Comparison of ENCODE assay signal across 10 cellular contexts in the genomic region with DNA sequence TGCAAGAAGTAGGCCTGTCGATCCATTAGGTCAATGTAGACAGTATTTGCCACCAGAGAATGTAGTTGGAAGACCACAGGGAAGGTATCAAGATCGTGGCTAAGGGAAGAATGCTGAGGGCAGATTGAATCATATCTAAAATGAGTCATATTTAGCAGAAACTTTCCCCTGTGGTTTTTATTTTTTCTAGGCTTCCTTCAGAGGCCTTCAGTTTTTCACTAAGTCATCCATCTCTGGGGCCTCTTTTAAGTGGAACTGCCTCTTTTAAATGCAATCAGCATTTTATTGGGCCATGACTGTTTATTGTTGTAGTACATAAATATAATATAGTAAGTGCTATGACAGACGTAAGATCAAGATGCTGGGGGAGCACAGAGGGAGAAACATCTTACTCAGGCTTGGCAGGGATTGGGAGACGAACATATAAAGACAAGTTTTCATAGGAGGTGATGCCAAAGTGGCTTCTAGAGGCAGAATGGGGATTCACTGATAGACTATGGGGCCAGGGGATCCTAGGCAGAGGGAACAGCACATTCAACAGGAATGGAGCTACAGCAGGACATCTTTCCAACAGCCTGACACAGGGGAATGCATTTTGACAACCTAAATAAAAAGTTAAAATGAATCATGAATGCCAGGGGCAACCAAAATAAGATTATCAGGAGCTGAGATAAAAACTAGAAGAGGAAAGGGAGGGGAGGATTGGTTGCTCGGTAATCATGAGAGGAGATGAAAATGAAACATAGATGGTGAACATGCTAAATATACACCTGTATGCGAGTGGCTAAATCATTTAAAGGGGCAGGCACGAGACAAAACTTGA. TPM values are rescaled to one million over a fixed set of nuclear protein-coding genes. Genes with fewer than 3 reads are reported as not detected.
DNase-seq lines count a peak whose midpoint lies in the region; ATAC-seq and TF ChIP-seq lines count a peak whose summit lies in the region.
"Had no signal": no experiment of that assay in that cellular context is flagged by ENCODE, and none has a peak within 500 bp of the region (broad histone marks: within the 10 kb centered on the region; RNA-seq: fewer than 3 reads in every experiment).

No MANE protein-coding gene starts in this region.

- ATAC-seq in activated CD8-positive, alpha-beta T cell treated with anti-CD3 and anti-CD28 coated beads for 36 hours, result peak; percentile 87
- no peak for ATAC-seq in activated CD8-positive, alpha-beta T cell treated with anti-CD3 and anti-CD28 coated beads, Interleukin-2, amount 10 ng/mL, durations not matched to agents 7 days and 5 days
- peak; percentile 76 for ATAC-seq in HG03175 (IDR thresholded peaks at IDR 0.05; ENCODE audit: unreplicated experiment)
- ATAC-seq in GM18861 (IDR thresholded peaks at IDR 0.05; ENCODE audit: unreplicated experiment), result no peak

- no peaks in the 10 kb centered on the region for H3K4me1 ChIP-seq in smooth muscle cell (ENCODE audit: low read depth)

- peak overlapping the region; percentile 80 for H3K27ac ChIP-seq in smooth muscle cell (ENCODE audit: low read depth)

- DNase-seq in activated CD8-positive, alpha-beta T cell treated with anti-CD3 and anti-CD28 coated beads for 36 hours, result peak; percentile 4
- DNase-seq in activated CD8-positive, alpha-beta T cell treated with anti-CD3 and anti-CD28 coated beads, Interleukin-2, amount 10 ng/mL, durations not matched to agents 7 days and 5 days, result no peak
- DNase-seq in activated T-helper 2 cell treated with anti-CD3 and anti-CD28 coated beads, Interferon-gamma antibody, Interleukin-2, Interleukin-4, amounts not matched to agents 10 μg/mL and 5 μg/mL and 100 μg/mL, durations not matched to agents 14 hours and 24 hours and 36 hours (ENCODE audit: low spot score), result no peak
- DNase-seq in smooth muscle cell (lab: John Stamatoyannopoulos, UW; ENCODE audit: unreplicated experiment) (no peak), NCI-H510A treated with DMSO at 0.1 percent for 48 hours (lab: John Stamatoyannopoulos, UW) (no peak)
- no peak for DNase-seq in activated effector memory CD4-positive, alpha-beta T cell treated with Interleukin-2 at 50 U/mL for 16 hours
- DNase-seq: CD4-positive, CD25-positive, alpha-beta regulatory T cell; natural killer cell had no signal

- peaks cover 15% of the 10 kb centered on the region for H3K4me1 Mint-ChIP-seq in activated CD8-positive, alpha-beta T cell treated with anti-CD3 and anti-CD28 coated beads for 36 hours (ENCODE audit: low read depth)
- H3K4me1 Mint-ChIP-seq in activated CD8-positive, alpha-beta T cell treated with anti-CD3 and anti-CD28 coated beads, Interleukin-2, amount 10 ng/mL, durations not matched to agents 7 days and 5 days (ENCODE audit: low read depth), result peaks cover 7% of the 10 kb centered on the region
- H3K4me1 Mint-ChIP-seq in activated T-helper 2 cell treated with anti-CD3 and anti-CD28 coated beads, Interferon-gamma antibody, Interleukin-2, Interleukin-4, amounts not matched to agents 10 μg/mL and 5 μg/mL and 100 μg/mL, durations not matched to agents 14 hours and 24 hours and 36 hours (ENCODE audit: low read depth), result peaks cover 13% of the 10 kb centered on the region
- H3K4me1 Mint-ChIP-seq: natural killer cell had no signal

- H3K36me3 Mint-ChIP-seq in activated CD8-positive, alpha-beta T cell treated with anti-CD3 and anti-CD28 coated beads for 36 hours (ENCODE audit: low read depth), result no peaks in the 10 kb centered on the region
- no peaks in the 10 kb centered on the region for H3K36me3 Mint-ChIP-seq in activated CD8-positive, alpha-beta T cell treated with anti-CD3 and anti-CD28 coated beads, Interleukin-2, amount 10 ng/mL, durations not matched to agents 7 days and 5 days (ENCODE audit: low read depth)
- no peaks in the 10 kb centered on the region for H3K36me3 Mint-ChIP-seq in activated T-helper 2 cell treated with anti-CD3 and anti-CD28 coated beads, Interferon-gamma antibody, Interleukin-2, Interleukin-4, amounts not matched to agents 10 μg/mL and 5 μg/mL and 100 μg/mL, durations not matched to agents 14 hours and 24 hours and 36 hours (ENCODE audit: low read depth)
- H3K36me3 Mint-ChIP-seq: CD4-positive, CD25-positive, alpha-beta regulatory T cell; natural killer cell had no signal

- no peak overlapping the region for H3K9ac ChIP-seq in smooth muscle cell (ENCODE audit: low read depth)

- peaks cover 4% of the 10 kb centered on the region for H3F3A ChIP-seq in smooth muscle cell (ENCODE audit: low read depth)

- H3K27ac Mint-ChIP-seq in activated CD8-positive, alpha-beta T cell treated with anti-CD3 and anti-CD28 coated beads for 36 hours, result peak overlapping the region; percentile 14
- no peak overlapping the region for H3K27ac Mint-ChIP-seq in activated CD8-positive, alpha-beta T cell treated with anti-CD3 and anti-CD28 coated beads, Interleukin-2, amount 10 ng/mL, durations not matched to agents 7 days and 5 days
- peak overlapping the region; percentile 8 for H3K27ac Mint-ChIP-seq in activated T-helper 2 cell treated with anti-CD3 and anti-CD28 coated beads, Interferon-gamma antibody, Interleukin-2, Interleukin-4, amounts not matched to agents 10 μg/mL and 5 μg/mL and 100 μg/mL, durations not matched to agents 14 hours and 24 hours and 36 hours
- H3K27ac Mint-ChIP-seq: CD4-positive, CD25-positive, alpha-beta regulatory T cell; natural killer cell had no signal

- H3K4me3 Mint-ChIP-seq in activated CD8-positive, alpha-beta T cell treated with anti-CD3 and anti-CD28 coated beads for 36 hours, result peak overlapping the region; percentile 11
- H3K4me3 Mint-ChIP-seq in activated CD8-positive, alpha-beta T cell treated with anti-CD3 and anti-CD28 coated beads, Interleukin-2, amount 10 ng/mL, durations not matched to agents 7 days and 5 days, result no peak overlapping the region
- H3K4me3 Mint-ChIP-seq in activated T-helper 2 cell treated with anti-CD3 and anti-CD28 coated beads, Interferon-gamma antibody, Interleukin-2, Interleukin-4, amounts not matched to agents 10 μg/mL and 5 μg/mL and 100 μg/mL, durations not matched to agents 14 hours and 24 hours and 36 hours (ENCODE audit: low read depth), result no peak overlapping the region
- H3K4me3 Mint-ChIP-seq: CD4-positive, CD25-positive, alpha-beta regulatory T cell; natural killer cell had no signal

- POLR2A ChIA-PET in activated CD8-positive, alpha-beta T cell treated with anti-CD3 and anti-CD28 coated beads for 36 hours (lab: Charles Lee), result no interaction called here
- POLR2A ChIA-PET in activated CD8-positive, alpha-beta T cell treated with anti-CD3 and anti-CD28 coated beads, Interleukin-2, amount 10 ng/mL, durations not matched to agents 7 days and 5 days (lab: Charles Lee), result no interaction called here

- no peak overlapping the region for H3K4me3 ChIP-seq in smooth muscle cell

- H4K20me1 ChIP-seq in smooth muscle cell (ENCODE audit: low read depth), result no peaks in the 10 kb centered on the region

- no peak for TF ChIP-seq CTCF in activated CD8-positive, alpha-beta T cell treated with anti-CD3 and anti-CD28 coated beads for 36 hours (IDR thresholded peaks at IDR 0.05)
- TF ChIP-seq CTCF in smooth muscle cell (IDR thresholded peaks at IDR 0.05; ENCODE audit: borderline replicate concordance, insufficient read depth, poor library complexity, severe bottlenecking), result no peak

- no peak overlapping the region for H2AFZ ChIP-seq in smooth muscle cell (ENCODE audit: low read depth)

- no peaks in the 10 kb centered on the region for H3K27me3 ChIP-seq in smooth muscle cell (ENCODE audit: low read depth)

- no peaks in the 10 kb centered on the region for H3K36me3 ChIP-seq in smooth muscle cell (ENCODE audit: low read depth)

- no peaks in the 10 kb centered on the region for H3K79me2 ChIP-seq in smooth muscle cell (ENCODE audit: low read depth)

- CTCF ChIA-PET in activated CD8-positive, alpha-beta T cell treated with anti-CD3 and anti-CD28 coated beads for 36 hours (lab: Charles Lee), result no interaction called here
- CTCF ChIA-PET in activated CD8-positive, alpha-beta T cell treated with anti-CD3 and anti-CD28 coated beads, Interleukin-2, amount 10 ng/mL, durations not matched to agents 7 days and 5 days (lab: Charles Lee), result no interaction called here

- no peaks in the 10 kb centered on the region for H3K9me3 Mint-ChIP-seq in activated CD8-positive, alpha-beta T cell treated with anti-CD3 and anti-CD28 coated beads for 36 hours
- no peaks in the 10 kb centered on the region for H3K9me3 Mint-ChIP-seq in activated CD8-positive, alpha-beta T cell treated with anti-CD3 and anti-CD28 coated beads, Interleukin-2, amount 10 ng/mL, durations not matched to agents 7 days and 5 days (ENCODE audit: insufficient read depth)
- H3K9me3 Mint-ChIP-seq in activated T-helper 2 cell treated with anti-CD3 and anti-CD28 coated beads, Interferon-gamma antibody, Interleukin-2, Interleukin-4, amounts not matched to agents 10 μg/mL and 5 μg/mL and 100 μg/mL, durations not matched to agents 14 hours and 24 hours and 36 hours, result no peaks in the 10 kb centered on the region
- H3K9me3 Mint-ChIP-seq: natural killer cell had no signal

- H3K4me2 ChIP-seq in smooth muscle cell, result peak overlapping the region; percentile 24

- 45% methylated on average over 7 of the region's 7 CpGs for WGBS in smooth muscle cell (ENCODE audit: low lambda C conversion rate)

- H3K9me3 ChIP-seq in smooth muscle cell (replicated peaks; ENCODE audit: low read depth), result no peaks in the 10 kb centered on the region

- intact Hi-C loops in activated CD8-positive, alpha-beta T cell treated with anti-CD3 and anti-CD28 coated beads for 36 hours (cut with micrococcal nuclease), result no loop called here
- intact Hi-C loops in activated T-helper 2 cell treated with anti-CD3 and anti-CD28 coated beads, Interferon-gamma antibody, Interleukin-2, Interleukin-4, amounts not matched to agents 10 μg/mL and 5 μg/mL and 100 μg/mL, durations not matched to agents 14 hours and 24 hours and 36 hours (cut with micrococcal nuclease), result loop anchor here (1.0 kb wide), 1 partner anchor 51 kb away; no protein-coding TSS in a partner anchor

- peaks cover 21% of the 10 kb centered on the region for H3K27me3 Mint-ChIP-seq in activated CD8-positive, alpha-beta T cell treated with anti-CD3 and anti-CD28 coated beads for 36 hours
- H3K27me3 Mint-ChIP-seq in activated CD8-positive, alpha-beta T cell treated with anti-CD3 and anti-CD28 coated beads, Interleukin-2, amount 10 ng/mL, durations not matched to agents 7 days and 5 days (ENCODE audit: low read depth), result peaks cover 8% of the 10 kb centered on the region
- H3K27me3 Mint-ChIP-seq in activated T-helper 2 cell treated with anti-CD3 and anti-CD28 coated beads, Interferon-gamma antibody, Interleukin-2, Interleukin-4, amounts not matched to agents 10 μg/mL and 5 μg/mL and 100 μg/mL, durations not matched to agents 14 hours and 24 hours and 36 hours (ENCODE audit: low read depth), result peaks cover 45% of the 10 kb centered on the region

RNA-seq across cellular contexts. Expression of a gene that starts 20.1 kb away (rescaled TPM):
- total RNA-seq in activated CD8-positive, alpha-beta T cell treated with anti-CD3 and anti-CD28 coated beads for 36 hours, result not detected
- total RNA-seq in activated CD8-positive, alpha-beta T cell treated with anti-CD3 and anti-CD28 coated beads, Interleukin-2, amount 10 ng/mL, durations not matched to agents 7 days and 5 days, result not detected
- total RNA-seq in activated T-helper 2 cell treated with anti-CD3 and anti-CD28 coated beads, Interferon-gamma antibody, Interleukin-2, Interleukin-4, amounts not matched to agents 10 μg/mL and 5 μg/mL and 100 μg/mL, durations not matched to agents 14 hours and 24 hours and 36 hours, result not detected in 2 replicates
- 1.7 TPM in 1 of 2 replicates, not detected in the other for total RNA-seq in smooth muscle cell
- not detected in 2 replicates for polyA plus RNA-seq in smooth muscle cell
- total RNA-seq: CD4-positive, CD25-positive, alpha-beta regulatory T cell; natural killer cell had no signal
- polyA plus RNA-seq: CD4-positive, CD25-positive, alpha-beta regulatory T cell had no signal

Comparison
In these comparisons a context has a peak if more than half of its experiments do, and no peak if none do; other contexts are left out.
1. ATAC-seq: peak in activated CD8-positive, alpha-beta T cell treated with anti-CD3 and anti-CD28 coated beads for 36 hours (single experiment) and HG03175 (single experiment); none in activated CD8-positive, alpha-beta T cell treated with anti-CD3 and anti-CD28 coated beads, Interleukin-2, amount 10 ng/mL, durations not matched to agents 7 days and 5 days (single experiment) and GM18861 (single experiment).